11 cellular contexts compared by ENCODE assay signal in genomic region chr3:55405436-55405835, GRCh38.
DNase-seq lines count a peak whose midpoint lies in the region; ATAC-seq, FAIRE-seq and TF ChIP-seq lines count a peak whose summit lies in the region.
"Had no signal": no experiment of that assay in that cellular context is flagged by ENCODE, and none has a peak within 500 bp of the region (broad histone marks: within the 10 kb centered on the region; RNA-seq: fewer than 3 reads in every experiment).

No MANE protein-coding gene starts in this region.

- peak; percentile 43 for TF ChIP-seq CTCF in choroid plexus epithelial cell (conservative IDR thresholded peaks at IDR 0.05; ENCODE audit: low read depth, low read length)

- DNase-seq in activated CD4-positive, alpha-beta T cell treated with anti-CD3 and anti-CD28 coated beads, Interleukin-2, amount 50 U/mL, for 48 hours: peak; percentile 1 to 5
- DNase-seq in activated CD4-positive, alpha-beta T cell treated with anti-CD3 and anti-CD28 coated beads, Interleukin-2, amount 50 U/mL, for 1 hour: no peak
- DNase-seq in NCI-H146 (lab: John Stamatoyannopoulos, UW) (peak; percentile 3), choroid plexus epithelial cell (ENCODE audit: low read depth) (peak; percentile 28), renal cortical epithelial cell (ENCODE audit: low read depth) (peak; percentile 11), GM12891 (ENCODE audit: insufficient read length, low spot score) (no peak)
- DNase-seq: dermis blood vessel endothelial cell; NK-92 treated with Interleukin-12 subunit alpha and Interleukin-12 subunit beta, amount 100 ng/mL, for 24 hours had no signal

- no peak for FAIRE-seq in GM12891 (lab: Jason Lieb, UNC)

- no peak for TF ChIP-seq POLR2A in GM12891 (IDR thresholded peaks at IDR 0.05; ENCODE audit: low read depth, low read length)

- H3K4me3 ChIP-seq in choroid plexus epithelial cell (ENCODE audit: low read depth, low read length): no peak overlapping the region
- H3K4me3 ChIP-seq: BLaER1 had no signal

- ATAC-seq in GM21786 (IDR thresholded peaks at IDR 0.05; ENCODE audit: unreplicated experiment) (no peak), HG02759 (IDR thresholded peaks at IDR 0.05; ENCODE audit: unreplicated experiment) (no peak)

TF ChIP-seq in GM12891, 5 proteins besides CTCF, POLR2A, EP300 and RAD21:
- TF ChIP-seq POLR2AphosphoS5 (IDR thresholded peaks at IDR 0.05; ENCODE audit: low read depth, low read length) (no peak), SPI1 (IDR thresholded peaks at IDR 0.05; ENCODE audit: low read depth, low read length) (no peak), POU2F2 (IDR thresholded peaks at IDR 0.05; ENCODE audit: low read depth, low read length) (no peak), TAF1 (IDR thresholded peaks at IDR 0.05; ENCODE audit: low read depth, low read length) (no peak), PAX5 (IDR thresholded peaks at IDR 0.05; ENCODE audit: insufficient read depth, low read length, severe bottlenecking) (no peak)

Comparison
In these comparisons a context has a peak if more than half of its experiments do, and no peak if none do; other contexts are left out.
1. DNase-seq: peak in activated CD4-positive, alpha-beta T cell treated with anti-CD3 and anti-CD28 coated beads, Interleukin-2, amount 50 U/mL, for 48 hours (2 of 2), NCI-H146 (single experiment), choroid plexus epithelial cell (single experiment) and renal cortical epithelial cell (single experiment); none in activated CD4-positive, alpha-beta T cell treated with anti-CD3 and anti-CD28 coated beads, Interleukin-2, amount 50 U/mL, for 1 hour (single experiment) and GM12891 (single experiment).